ENCODE assay signal across 23 cellular contexts in genomic region chr1:178308438-178308837, GRCh38.
"Had no signal": no experiment of that assay in that cellular context is flagged by ENCODE, and none has a peak within 500 bp of the region (broad histone marks: within the 10 kb centered on the region; RNA-seq: fewer than 3 reads in every experiment).

No MANE protein-coding gene starts in this region.

- H3K27me3 ChIP-seq: ascending aorta, brain microvascular endothelial cell, heart left ventricle, right atrium auricular region, thyroid gland had no signal

- H3K4me3 Mint-ChIP-seq: activated B cell treated with CpG ODN at 0.5 μM for 24 hours; activated CD4-positive, alpha-beta T cell treated with anti-CD3 and anti-CD28 coated beads for 36 hours; activated T-cell treated with anti-CD3 and anti-CD28 coated beads, Interleukin-2, amount 50 U/mL, for 24 hours; activated T-helper 17 cell treated with anti-CD3 and anti-CD28 coated beads, Interleukin-2, amount 50 U/mL, for 72 hours; central memory CD8-positive, alpha-beta T cell; natural killer cell treated with Interleukin-12 subunit alpha and Interleukin-12 subunit beta and Interleukin-15 and Interleukin-18, amount 100 ng/mL, for 72 hours; T-helper 2 cell treated with Interferon-gamma antibody and Interleukin-4, amounts not matched to agents 5 μg/mL and 100 μg/mL, for 36 hours had no signal

- H3K27ac Mint-ChIP-seq: activated B cell treated with CpG ODN at 0.5 μM for 24 hours; activated CD4-positive, alpha-beta T cell treated with anti-CD3 and anti-CD28 coated beads for 36 hours; activated naive CD4-positive, alpha-beta T cell treated with anti-CD3 and anti-CD28 coated beads, Interleukin-2, amount 50 U/mL, for 72 hours; activated T-cell treated with anti-CD3 and anti-CD28 coated beads, Interleukin-2, amount 50 U/mL, for 24 hours; activated T-helper 17 cell treated with anti-CD3 and anti-CD28 coated beads, Interleukin-2, amount 50 U/mL, for 72 hours; natural killer cell treated with Interleukin-12 subunit alpha and Interleukin-12 subunit beta and Interleukin-15 and Interleukin-18, amount 100 ng/mL, for 72 hours; T-helper 2 cell treated with Interferon-gamma antibody and Interleukin-4, amounts not matched to agents 5 μg/mL and 100 μg/mL, for 36 hours had no signal

- H3K36me3 ChIP-seq: ascending aorta, brain microvascular endothelial cell, heart left ventricle, lower lobe of right lung, prostate gland, right atrium auricular region, thyroid gland had no signal

- ATAC-seq: activated CD4-positive, alpha-beta T cell treated with anti-CD3 and anti-CD28 coated beads for 36 hours; activated naive CD4-positive, alpha-beta T cell treated with anti-CD3 and anti-CD28 coated beads, Interleukin-2, amount 50 U/mL, for 72 hours; activated T-helper 17 cell treated with anti-CD3 and anti-CD28 coated beads, Interleukin-2, amount 50 U/mL, for 72 hours; heart left ventricle; left lobe of liver; lower lobe of right lung; natural killer cell treated with Interleukin-12 subunit alpha and Interleukin-12 subunit beta and Interleukin-15 and Interleukin-18, amount 100 ng/mL, for 72 hours; stimulated activated naive CD8-positive, alpha-beta T cell treated with anti-CD3 and anti-CD28 coated beads, Interleukin-15, Interleukin-2, amounts not matched to agents 100 U/mL and 50 U/mL, for 24 hours had no signal

- H3K27ac ChIP-seq: ascending aorta, brain microvascular endothelial cell, heart left ventricle, lower lobe of right lung, prostate gland, right atrium auricular region, thyroid gland had no signal

- H3K36me3 Mint-ChIP-seq: activated naive CD4-positive, alpha-beta T cell treated with anti-CD3 and anti-CD28 coated beads, Interleukin-2, amount 50 U/mL, for 72 hours; natural killer cell treated with Interleukin-12 subunit alpha and Interleukin-12 subunit beta and Interleukin-15 and Interleukin-18, amount 100 ng/mL, for 72 hours had no signal

- H3K4me3 ChIP-seq: ascending aorta, heart left ventricle, lower lobe of right lung, prostate gland, right atrium auricular region, thyroid gland had no signal

- H3K4me1 ChIP-seq: prostate gland had no signal

- H3K27me3 Mint-ChIP-seq: central memory CD8-positive, alpha-beta T cell had no signal

- H3K9me3 ChIP-seq: ascending aorta, heart left ventricle, lower lobe of right lung, prostate gland, right atrium auricular region, thyroid gland had no signal

- H3K9me3 Mint-ChIP-seq: activated naive CD4-positive, alpha-beta T cell treated with anti-CD3 and anti-CD28 coated beads, Interleukin-2, amount 50 U/mL, for 72 hours; activated T-helper 17 cell treated with anti-CD3 and anti-CD28 coated beads, Interleukin-2, amount 50 U/mL, for 72 hours; natural killer cell treated with Interleukin-12 subunit alpha and Interleukin-12 subunit beta and Interleukin-15 and Interleukin-18, amount 100 ng/mL, for 72 hours; T-helper 2 cell treated with Interferon-gamma antibody and Interleukin-4, amounts not matched to agents 5 μg/mL and 100 μg/mL, for 36 hours had no signal

- DNase-seq: activated B cell treated with CpG ODN at 0.5 μM for 24 hours; activated CD4-positive, alpha-beta T cell treated with anti-CD3 and anti-CD28 coated beads for 36 hours; activated CD4-positive, alpha-beta T cell treated with anti-CD3 and anti-CD28 coated beads, Interleukin-2, amount 50 U/mL, for 4 hours; activated CD8-positive, alpha-beta memory T cell treated with anti-CD3 and anti-CD28 coated beads for 24 hours; activated CD8-positive, alpha-beta memory T cell treated with anti-CD3 and anti-CD28 coated beads, Interleukin-2, amount 50 U/mL, for 4 hours; activated T-cell treated with anti-CD3 and anti-CD28 coated beads, Interleukin-2, amount 50 U/mL, for 24 hours; brain microvascular endothelial cell; effector memory CD4-positive, alpha-beta T cell; heart left ventricle; kidney; lower lobe of right lung; stimulated activated CD4-positive, alpha-beta T cell treated with anti-CD3 and anti-CD28 coated beads, Interleukin-4, amount 100 ng/mL, for 24 hours; stimulated activated naive CD8-positive, alpha-beta T cell treated with anti-CD3 and anti-CD28 coated beads, Interleukin-15, Interleukin-2, amounts not matched to agents 100 U/mL and 50 U/mL, for 24 hours; thyroid gland had no signal

- H3K4me1 Mint-ChIP-seq: activated B cell treated with CpG ODN at 0.5 μM for 24 hours; activated CD4-positive, alpha-beta T cell treated with anti-CD3 and anti-CD28 coated beads for 36 hours; activated T-helper 17 cell treated with anti-CD3 and anti-CD28 coated beads, Interleukin-2, amount 50 U/mL, for 72 hours; central memory CD8-positive, alpha-beta T cell had no signal
